29 cellular contexts compared by ENCODE assay signal in the genomic region with DNA sequence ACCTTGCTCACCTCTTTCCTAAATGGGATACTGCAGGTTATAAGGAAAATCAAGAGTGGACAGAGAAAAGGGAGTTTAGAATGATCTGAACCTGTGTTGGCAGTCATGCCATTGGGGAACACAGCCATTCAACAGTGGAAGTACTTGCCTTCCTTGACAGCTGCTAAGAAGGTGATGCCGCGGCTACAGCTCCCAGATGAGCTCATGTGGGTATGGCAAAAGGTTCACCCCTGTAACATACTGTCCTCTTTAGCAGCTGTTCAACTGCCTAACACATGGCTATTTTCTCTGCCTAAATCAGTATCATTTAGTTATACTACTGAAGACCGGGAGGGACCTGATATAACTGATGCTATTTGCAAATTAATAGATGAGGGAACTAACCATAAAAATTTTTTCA.
"Had no signal": no experiment of that assay in that cellular context is flagged by ENCODE, and none has a peak within 500 bp of the region (broad histone marks: within the 10 kb centered on the region; RNA-seq: fewer than 3 reads in every experiment).

No MANE protein-coding gene starts in this region.

- H3K9me3 Mint-ChIP-seq: activated CD4-positive, alpha-beta memory T cell treated with anti-CD3 and anti-CD28 coated beads for 36 hours; activated CD4-positive, alpha-beta T cell treated with anti-CD3 and anti-CD28 coated beads, Interleukin-2, amount 10 ng/mL, durations not matched to agents 7 days and 5 days had no signal

- H3K4me1 ChIP-seq: SJSA1 had no signal

- H3K4me3 ChIP-seq: cardiac muscle cell, Peyer's patch, SJSA1 had no signal

- ATAC-seq: activated T-cell treated with anti-CD3 and anti-CD28 coated beads, Interleukin-2, amount 50 U/mL, for 4 hours; SK-N-SH treated with all-trans-retinoic acid at 6 μM for 48 hours; T-helper 17 cell had no signal

- DNase-seq: activated CD4-positive, alpha-beta memory T cell treated with anti-CD3 and anti-CD28 coated beads for 36 hours; activated CD4-positive, alpha-beta T cell treated with anti-CD3 and anti-CD28 coated beads, Interleukin-2, amount 10 ng/mL, durations not matched to agents 7 days and 5 days; activated CD4-positive, CD25-positive, alpha-beta regulatory T cell; activated CD8-positive, alpha-beta memory T cell treated with anti-CD3 and anti-CD28 coated beads for 24 hours; activated effector memory CD4-positive, alpha-beta T cell treated with anti-CD3 and anti-CD28 coated beads, Interleukin-2, amount 50 U/mL, for 16 hours; activated naive CD4-positive, alpha-beta T cell treated with Interleukin-2 at 50 U/mL for 16 hours; activated T-cell treated with anti-CD3 and anti-CD28 coated beads, Interleukin-2, amount 50 U/mL, for 4 hours; amygdala; brain microvascular endothelial cell; MM.1S; NCI-H1105; NCI-H1436; NCI-H1694 treated with DMSO at 0.1 percent for 48 hours; NCI-H2081; NCI-H510A treated with DMSO at 0.1 percent for 48 hours; NCI-H69; NK-92 treated with Interleukin-12 subunit alpha and Interleukin-12 subunit beta, amount 100 ng/mL, for 24 hours; Peyer's patch; Right ventricle myocardium superior; T-helper 17 cell; T-helper 9 cell had no signal

- H3K27ac ChIP-seq: brain microvascular endothelial cell, cardiac muscle cell, Peyer's patch, RWPE1, SJSA1, VCaP had no signal

- H3K36me3 Mint-ChIP-seq: activated CD4-positive, alpha-beta memory T cell treated with anti-CD3 and anti-CD28 coated beads for 36 hours; activated naive CD8-positive, alpha-beta T cell had no signal

- FAIRE-seq: astrocyte, TTC549 had no signal

- H3K9me3 ChIP-seq: Peyer's patch, SJSA1 had no signal

- H3K27ac Mint-ChIP-seq: activated CD4-positive, alpha-beta memory T cell treated with anti-CD3 and anti-CD28 coated beads for 36 hours; activated CD4-positive, alpha-beta T cell treated with anti-CD3 and anti-CD28 coated beads, Interleukin-2, amount 10 ng/mL, durations not matched to agents 7 days and 5 days; activated naive CD8-positive, alpha-beta T cell; T-helper 17 cell had no signal

- H3K36me3 ChIP-seq: brain microvascular endothelial cell, cardiac muscle cell, Peyer's patch, SJSA1 had no signal

- H3K27me3 ChIP-seq: brain microvascular endothelial cell, Peyer's patch had no signal

- H3K4me3 Mint-ChIP-seq: activated CD4-positive, alpha-beta memory T cell treated with anti-CD3 and anti-CD28 coated beads for 36 hours; activated CD4-positive, alpha-beta T cell treated with anti-CD3 and anti-CD28 coated beads, Interleukin-2, amount 10 ng/mL, durations not matched to agents 7 days and 5 days; activated naive CD8-positive, alpha-beta T cell; activated T-cell treated with anti-CD3 and anti-CD28 coated beads, Interleukin-2, amount 50 U/mL, for 4 hours; T-helper 17 cell had no signal
